Comparison of ENCODE assay signal across 8 cellular contexts in genomic region chr14:69152944-69153847, GRCh38. TPM values are rescaled to one million over a fixed set of nuclear protein-coding genes. Genes with fewer than 3 reads are reported as not detected.
DNase-seq lines count a peak whose midpoint lies in the region; ATAC-seq and TF ChIP-seq lines count a peak whose summit lies in the region.

A gene with protein sequence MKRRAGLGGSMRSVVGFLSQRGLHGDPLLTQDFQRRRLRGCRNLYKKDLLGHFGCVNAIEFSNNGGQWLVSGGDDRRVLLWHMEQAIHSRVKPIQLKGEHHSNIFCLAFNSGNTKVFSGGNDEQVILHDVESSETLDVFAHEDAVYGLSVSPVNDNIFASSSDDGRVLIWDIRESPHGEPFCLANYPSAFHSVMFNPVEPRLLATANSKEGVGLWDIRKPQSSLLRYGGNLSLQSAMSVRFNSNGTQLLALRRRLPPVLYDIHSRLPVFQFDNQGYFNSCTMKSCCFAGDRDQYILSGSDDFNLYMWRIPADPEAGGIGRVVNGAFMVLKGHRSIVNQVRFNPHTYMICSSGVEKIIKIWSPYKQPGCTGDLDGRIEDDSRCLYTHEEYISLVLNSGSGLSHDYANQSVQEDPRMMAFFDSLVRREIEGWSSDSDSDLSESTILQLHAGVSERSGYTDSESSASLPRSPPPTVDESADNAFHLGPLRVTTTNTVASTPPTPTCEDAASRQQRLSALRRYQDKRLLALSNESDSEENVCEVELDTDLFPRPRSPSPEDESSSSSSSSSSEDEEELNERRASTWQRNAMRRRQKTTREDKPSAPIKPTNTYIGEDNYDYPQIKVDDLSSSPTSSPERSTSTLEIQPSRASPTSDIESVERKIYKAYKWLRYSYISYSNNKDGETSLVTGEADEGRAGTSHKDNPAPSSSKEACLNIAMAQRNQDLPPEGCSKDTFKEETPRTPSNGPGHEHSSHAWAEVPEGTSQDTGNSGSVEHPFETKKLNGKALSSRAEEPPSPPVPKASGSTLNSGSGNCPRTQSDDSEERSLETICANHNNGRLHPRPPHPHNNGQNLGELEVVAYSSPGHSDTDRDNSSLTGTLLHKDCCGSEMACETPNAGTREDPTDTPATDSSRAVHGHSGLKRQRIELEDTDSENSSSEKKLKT (minus strand): TSS chr14:69153119. CDS start chr14:69152978, 141 bp downstream.

- intact Hi-C loops in T-helper 1 cell treated with Interleukin-12 subunit alpha and Interleukin-12 subunit beta and Interleukin-4 antibody, amounts not matched to agents 30 ng/mL and 1 ng/mL, for 36 hours (cut with micrococcal nuclease): loop anchor here (1.0 to 10.0 kb wide), 16 partner anchors 24 to 1912 kb away; partner anchors contain the start of genes EIF2S1, ERH, EXD2 and MED6
- intact Hi-C loops in heart right ventricle (cut with DNase I): loop anchor here in 6 of 10 donors (5.0 to 10.0 kb wide), 4 partner anchors 39 to 89 kb away; partner anchors contain the start of gene EXD2 (in 4 of the 6)
- intact Hi-C loops in posterior vena cava (cut with DNase I): no loop called here

- peak within 1 kb of the TSS; percentile 79 to 98 (median 90) for H3K4me3 ChIP-seq in heart right ventricle
- peak within 1 kb of the TSS; percentile 66 to 95 (median 90) for H3K4me3 ChIP-seq in upper lobe of left lung

- TF ChIP-seq CTCF in GM13976 (IDR thresholded peaks at IDR 0.05; ENCODE audit: borderline replicate concordance, control extremely low read depth, extremely low read depth, insufficient read depth, missing control alignments) (no peak), heart right ventricle (IDR thresholded peaks at IDR 0.05) (peak in 1 of 9 donors; percentile 3), upper lobe of left lung (IDR thresholded peaks at IDR 0.05) (peak in 2 of 6 experiments; percentile 26 to 31)

- no peaks in the 10 kb centered on the region for H3K27me3 ChIP-seq in heart right ventricle
- H3K27me3 ChIP-seq in upper lobe of left lung: no peaks in the 10 kb centered on the region

- DNase-seq in GM13976 (ENCODE audit: low spot score) (peak; percentile 98), NCI-H1694 (lab: John Stamatoyannopoulos, UW) (peak; percentile 89), amniotic epithelial cell (ENCODE audit: low read depth) (peak; percentile 95), heart right ventricle (peak; percentile 93 to 94), posterior vena cava (ENCODE audit: low spot score) (peak; percentile 97), upper lobe of left lung (peak; percentile 95 to 98)

- in situ Hi-C loops in GM13976 (cut with MboI; ENCODE audit: low sequenced_read_pairs, unreplicated experiment): no loop called here

- TF ChIP-seq EP300 in upper lobe of left lung (IDR thresholded peaks at IDR 0.05): peak in 1 of 4 donors; percentile 29

- WGBS in heart right ventricle, 2 donors: 1% methylated on average over 72 to 97 of the region's 97 CpGs
- 0 to 1% methylated on average over 26 to 41 of the region's 97 CpGs for WGBS in upper lobe of left lung, 2 donors

- no peaks in the 10 kb centered on the region for H3K9me3 ChIP-seq in heart right ventricle
- H3K9me3 ChIP-seq in upper lobe of left lung: no peaks in the 10 kb centered on the region

- peak within 1 kb of the TSS; percentile 76 to 98 (median 94) for H3K27ac ChIP-seq in heart right ventricle
- peak within 1 kb of the TSS; percentile 94 to 96 (median 95) for H3K27ac ChIP-seq in upper lobe of left lung

- peaks cover 3 to 44% (median 33%) of the 10 kb centered on the region in 9 donors for H3K4me1 ChIP-seq in heart right ventricle
- peaks cover 21 to 33% (median 26%) of the 10 kb centered on the region in 4 donors for H3K4me1 ChIP-seq in upper lobe of left lung

- TF ChIP-seq POLR2A in upper lobe of left lung (IDR thresholded peaks at IDR 0.05): peak in 3 of 4 donors; percentile 66 to 93 (median 73)

- ATAC-seq in HG02852 (IDR thresholded peaks at IDR 0.05; ENCODE audit: unreplicated experiment): peak; percentile 86
- peak; percentile 92 to 95 (median 93) for ATAC-seq in heart right ventricle
- peak; percentile 96 for ATAC-seq in upper lobe of left lung (ENCODE audit: low FRiP score in 2 of 2)

- peaks cover 0 to 14% (median 0%) of the 10 kb centered on the region in 9 donors for H3K36me3 ChIP-seq in heart right ventricle
- H3K36me3 ChIP-seq in upper lobe of left lung: peaks cover 0 to 6% (median 0%) of the 10 kb centered on the region in 4 donors

RNA-seq across cellular contexts. Expression of the gene that starts here (rescaled TPM):
- total RNA-seq in T-helper 1 cell treated with Interleukin-12 subunit alpha and Interleukin-12 subunit beta and Interleukin-4 antibody, amounts not matched to agents 30 ng/mL and 1 ng/mL, for 36 hours: 45.7 and 49.5 TPM in 2 replicates
- total RNA-seq in heart right ventricle: 10 to 100 TPM; 49.3 to 63.1 (median 58.7) TPM
- polyA plus RNA-seq in heart right ventricle: 10 to 100 TPM; 14.1 to 18.2 TPM
- total RNA-seq in posterior vena cava: 10 to 100 TPM; 42.3 to 50.0 TPM
- total RNA-seq in upper lobe of left lung: 10 to 100 TPM; 37.7 to 78.6 (median 49.0) TPM

Comparison
In these comparisons a context has a peak if more than half of its experiments do, and no peak if none do; other contexts are left out.
1. Peak in every context shown above with its lines: DNase-seq, ATAC-seq, H3K4me3 ChIP-seq and H3K27ac ChIP-seq.
2. intact Hi-C loops: an anchor here in T-helper 1 cell treated with Interleukin-12 subunit alpha and Interleukin-12 subunit beta and Interleukin-4 antibody, amounts not matched to agents 30 ng/mL and 1 ng/mL, for 36 hours (1.0 to 10.0 kb wide) and heart right ventricle (5.0 to 10.0 kb wide); none called in posterior vena cava.